Comparison of ENCODE assay signal across 1 cellular context in genomic region chr3:20511863-20512262, GRCh38.
TF ChIP-seq lines count a peak whose summit lies in the region.

No MANE protein-coding gene starts in this region.

TF ChIP-seq in GM23338, 12 proteins besides CTCF, POLR2A, EP300 and RAD21:
- no peak for TF ChIP-seq REST (IDR thresholded peaks at IDR 0.05; ENCODE audit: unreplicated experiment)
- TF ChIP-seq CREB1 (CRISPR knock-in tag; IDR thresholded peaks at IDR 0.05; ENCODE audit: low read depth), result no peak
